Comparison of ENCODE assay signal across 27 cellular contexts in the genomic region with DNA sequence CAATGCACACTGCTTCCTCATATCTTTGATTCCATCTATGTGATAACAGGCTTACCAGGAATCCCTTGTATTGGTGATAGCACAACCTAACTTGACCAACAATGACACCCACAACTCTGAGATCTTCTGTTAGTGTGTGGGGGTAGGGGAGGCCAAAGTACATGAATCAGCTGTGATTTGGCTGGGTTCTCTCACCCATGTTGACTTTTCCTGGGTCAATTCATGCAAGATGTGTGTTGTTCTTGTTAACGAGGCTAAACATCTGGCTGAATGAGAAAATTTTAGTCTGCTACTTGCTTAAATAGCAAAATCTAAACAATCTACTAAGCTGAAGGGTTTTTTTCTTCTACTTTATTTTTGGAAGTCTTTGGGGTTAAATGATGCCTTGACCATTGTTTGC.
A peak's percentile ranks its signal among the peaks of the same experiment; 100 is the strongest.
DNase-seq lines count a peak whose midpoint lies in the region; ATAC-seq, FAIRE-seq and TF ChIP-seq lines count a peak whose summit lies in the region.
"Had no signal": no experiment of that assay in that cellular context is flagged by ENCODE, and none has a peak within 500 bp of the region (broad histone marks: within the 10 kb centered on the region; RNA-seq: fewer than 3 reads in every experiment).

No MANE protein-coding gene starts in this region.

- 0 out of 2 replicates have a peak overlapping the region, but pooled peaks have one; percentile 19 for H3K18ac ChIP-seq in IMR-90 (ENCODE audit: low read depth, low read length)

- H2BK20ac ChIP-seq in IMR-90 (ENCODE audit: low read depth, low read length): no peak overlapping the region

- no peaks in the 10 kb centered on the region for H4K20me1 ChIP-seq in IMR-90 (ENCODE audit: insufficient read depth, low read length)
- H4K20me1 ChIP-seq: BLaER1 treated with 17β-estradiol and CSF1 and Interleukin-3, amounts not matched to agents 10 nM and 100 nM had no signal

- no peak overlapping the region for H4K5ac ChIP-seq in IMR-90 (ENCODE audit: low read depth, low read length)

- ATAC-seq in IMR-90 (ENCODE audit: low read depth) (no peak), right lobe of liver (peak; percentile 98 to 99 (median 98)), HG03469 (IDR thresholded peaks at IDR 0.05; ENCODE audit: unreplicated experiment) (no peak)
- ATAC-seq: A549 had no signal

- H3K4me1 ChIP-seq in IMR-90 (ENCODE audit: control insufficient read depth, insufficient read depth, low read length) (no peaks in the 10 kb centered on the region), right lobe of liver (peaks cover 0 to 11% (median 0%) of the 10 kb centered on the region in 4 donors), suprapubic skin (no peaks in the 10 kb centered on the region)
- H3K4me1 ChIP-seq: A549; BE2C; BLaER1 treated with 17β-estradiol and CSF1 and Interleukin-3, amounts not matched to agents 10 nM and 100 nM; HAP-1 had no signal

- intact Hi-C loops in IMR-90 (cut with micrococcal nuclease): no loop called here
- intact Hi-C loops in right lobe of liver (cut with DNase I): loop anchor here in 1 of 2 donors (10.0 kb wide), 1 partner anchor 51 kb away; no protein-coding TSS in a partner anchor

- CTCF ChIA-PET in IMR-90 (lab: Yijun Ruan, JAX): interaction anchor here (0.8 kb wide), 1 partner anchor 271 kb away, joined by 3 read pairs; no protein-coding TSS in a partner anchor

- H3K56ac ChIP-seq in IMR-90 (ENCODE audit: extremely low read depth, insufficient read depth, low read length): no peak overlapping the region

- H2BK15ac ChIP-seq in IMR-90 (ENCODE audit: low read depth, low read length): no peak overlapping the region

- no peak overlapping the region for H4K91ac ChIP-seq in IMR-90 (ENCODE audit: insufficient read depth, low read depth, low read length)

- H3K4me3 ChIP-seq in IMR-90 (ENCODE audit: insufficient read depth, low read depth, low read length): no peak overlapping the region
- no peak overlapping the region for H3K4me3 ChIP-seq in right lobe of liver
- no peak overlapping the region for H3K4me3 ChIP-seq in suprapubic skin
- H3K4me3 ChIP-seq: A549; BLaER1 treated with 17β-estradiol and CSF1 and Interleukin-3, amounts not matched to agents 10 nM and 100 nM; GM23248; HAP-1 had no signal

- no peak for TF ChIP-seq EP300 in suprapubic skin (IDR thresholded peaks at IDR 0.05)

- H2BK120ac ChIP-seq in IMR-90 (ENCODE audit: low read depth, low read length): no peak overlapping the region

- no peak overlapping the region for H3K14ac ChIP-seq in IMR-90 (replicated peaks; ENCODE audit: low read depth, low read length)

- H3K36me3 ChIP-seq in IMR-90 (ENCODE audit: control insufficient read depth, insufficient read depth, low read length) (no peaks in the 10 kb centered on the region), right lobe of liver (no peaks in the 10 kb centered on the region), suprapubic skin (no peaks in the 10 kb centered on the region)
- H3K36me3 ChIP-seq: BE2C; BLaER1 treated with 17β-estradiol and CSF1 and Interleukin-3, amounts not matched to agents 10 nM and 100 nM; HAP-1 had no signal

- no peak for TF ChIP-seq CTCF in IMR-90 (conservative IDR thresholded peaks at IDR 0.05; ENCODE audit: low read depth, low read length)
- no peak for TF ChIP-seq CTCF in right lobe of liver (IDR thresholded peaks at IDR 0.05)
- TF ChIP-seq CTCF in suprapubic skin (IDR thresholded peaks at IDR 0.05): no peak

- FAIRE-seq in endometrium (lab: Jason Lieb, UNC): peak; percentile 50
- peak; percentile 24 for FAIRE-seq in islet of Langerhans (lab: Jason Lieb, UNC)
- FAIRE-seq: A549, D721Med, GM12891, GM18507, H1 had no signal

- DNase-seq in IMR-90: no peak
- DNase-seq in right lobe of liver: peak in 1 of 3 donors; percentile 81
- no peak for DNase-seq in H4 (ENCODE audit: low spot score)
- no peak for DNase-seq in suprapubic skin (ENCODE audit: low spot score in 2 of 2)
- no peak for DNase-seq in NCI-H2029 (lab: John Stamatoyannopoulos, UW)
- DNase-seq: 8988T; ACHN; AML-193; BE2C; CD4-positive, alpha-beta T cell; CD8-positive, alpha-beta memory T cell; DMS 273 treated with DMSO at 0.1 percent for 48 hours; DMS53; DMS79 treated with DMSO at 0.1 percent for 48 hours; GF-D8; GM23248; HFFc6 had no signal

- no peak overlapping the region for H4K8ac ChIP-seq in IMR-90 (ENCODE audit: low read depth in 2 of 2, low read length in 2 of 2)

- H3K27ac ChIP-seq in IMR-90 (ENCODE audit: insufficient read depth, low read length) (no peak overlapping the region), right lobe of liver (peak overlapping the region; percentile 7 to 23 (median 12)), suprapubic skin (no peak overlapping the region)
- H3K27ac ChIP-seq: A549; BLaER1 treated with 17β-estradiol and CSF1 and Interleukin-3, amounts not matched to agents 10 nM and 100 nM; GM23248 had no signal

- no peak overlapping the region for H3K4ac ChIP-seq in IMR-90 (ENCODE audit: low read depth, low read length)

- H2BK5ac ChIP-seq in IMR-90 (ENCODE audit: low read depth, low read length, poor library complexity, severe bottlenecking): no peak overlapping the region

- in situ Hi-C loops in IMR-90 (cut with MboI; ENCODE audit: low sequenced_read_pairs): no loop called here

- no peak overlapping the region for H2AFZ ChIP-seq in IMR-90 (replicated peaks; ENCODE audit: low read length, poor library complexity)
- H2AFZ ChIP-seq: GM23248 had no signal

- dilution Hi-C loops in IMR-90 (cut with HindIII; ENCODE audit: low sequenced_read_pairs, unreplicated experiment): no loop called here

- H3K4me2 ChIP-seq in IMR-90 (ENCODE audit: low read depth, low read length): no peak overlapping the region
- H3K4me2 ChIP-seq: A549; BLaER1 treated with 17β-estradiol and CSF1 and Interleukin-3, amounts not matched to agents 10 nM and 100 nM had no signal

- TF ChIP-seq POLR2A in IMR-90 (IDR thresholded peaks at IDR 0.05; ENCODE audit: low read depth, low read length) (no peak), right lobe of liver (IDR thresholded peaks at IDR 0.05) (no peak), suprapubic skin (IDR thresholded peaks at IDR 0.05) (no peak)

- H3K9me3 ChIP-seq in IMR-90 (ENCODE audit: control insufficient read depth, insufficient read depth, low read length) (peaks cover 3% of the 10 kb centered on the region; the same call in 1 of the 2 replicates), right lobe of liver (no peaks in the 10 kb centered on the region), suprapubic skin (no peaks in the 10 kb centered on the region)
- H3K9me3 ChIP-seq: BE2C, HAP-1 had no signal

- H2AK5ac ChIP-seq in IMR-90 (ENCODE audit: low read depth, low read length): no peak overlapping the region

- H3K9ac ChIP-seq in IMR-90 (ENCODE audit: low read depth, low read length): no peak overlapping the region
- H3K9ac ChIP-seq: BLaER1 treated with 17β-estradiol and CSF1 and Interleukin-3, amounts not matched to agents 10 nM and 100 nM; GM23248 had no signal

- H2AK9ac ChIP-seq in IMR-90 (replicated peaks; ENCODE audit: low read depth, low read length, poor library complexity): no peak overlapping the region

- peaks cover 3% of the 10 kb centered on the region; the same call in 1 of the 2 replicates for H3K27me3 ChIP-seq in IMR-90 (ENCODE audit: control insufficient read depth, insufficient read depth, low read length)
- H3K27me3 ChIP-seq in right lobe of liver: no peaks in the 10 kb centered on the region
- H3K27me3 ChIP-seq in suprapubic skin: no peaks in the 10 kb centered on the region
- H3K27me3 ChIP-seq: BE2C; BLaER1 treated with 17β-estradiol and CSF1 and Interleukin-3, amounts not matched to agents 10 nM and 100 nM had no signal

- no peak overlapping the region for H3K23ac ChIP-seq in IMR-90 (ENCODE audit: low read depth, low read length)

- WGBS in IMR-90 (ENCODE audit: extremely low coverage in 2 of 2, insufficient read length in 1 of 2), 2 experiments: no CpG with 5 or more reads among the region's 1 CpG
- 31% methylated on average over 1 of the region's 1 CpG for whole genome bisulfite sequencing in right lobe of liver (ENCODE audit: insufficient coverage, low coverage, low lambda C conversion rate, missing lambda C conversion rate)
- WGBS in suprapubic skin: 67% methylated on average over 1 of the region's 1 CpG

- H3K79me1 ChIP-seq in IMR-90 (ENCODE audit: low read depth in 1 of 2, low read length in 2 of 2): no peaks in the 10 kb centered on the region

- no TSS peak for BruUV-seq in IMR-90 (replicated peaks; lab: Mats Ljungman, UMichigan)

- TF ChIP-seq RAD21 in IMR-90 (IDR thresholded peaks at IDR 0.05; ENCODE audit: low read length): no peak

- H3K9me1 ChIP-seq in IMR-90 (ENCODE audit: insufficient read depth, low read length): no peaks in the 10 kb centered on the region

- POLR2A ChIA-PET in IMR-90 (lab: Charles Lee; ENCODE audit: unreplicated experiment): no interaction called here

TF ChIP-seq in IMR-90, 13 proteins besides CTCF, POLR2A, EP300 and RAD21:
- TF ChIP-seq NFE2L2 (IDR thresholded peaks at IDR 0.05; ENCODE audit: low read depth, low read length) (no peak), MXI1 (IDR thresholded peaks at IDR 0.05; ENCODE audit: borderline replicate concordance, low read depth, low read length) (no peak), FOS (IDR thresholded peaks at IDR 0.05; ENCODE audit: low read depth, low read length) (no peak), USF2 (IDR thresholded peaks at IDR 0.05; ENCODE audit: low read depth, low read length) (no peak), ELK1 (IDR thresholded peaks at IDR 0.05; ENCODE audit: borderline replicate concordance, low read depth, low read length) (no peak), SMC3 (IDR thresholded peaks at IDR 0.05; ENCODE audit: low read depth, low read length) (no peak)
TF ChIP-seq in IMR-90: peak in this region for 0.

Comparison
In these comparisons a context has a peak if more than half of its experiments do, and no peak if none do; other contexts are left out.
1. ATAC-seq: peak in right lobe of liver (4 of 4); none in IMR-90 (single experiment) and HG03469 (single experiment).
2. H3K27ac ChIP-seq: peak in right lobe of liver (3 of 3); none in IMR-90 (single experiment) and suprapubic skin (single experiment).